ENCODE assay signal across 12 cellular contexts in genomic region chr14:68965261-68965761, GRCh38. TPM values are rescaled to one million over a fixed set of nuclear protein-coding genes. Genes with fewer than 3 reads are reported as not detected.
DNase-seq lines count a peak whose midpoint lies in the region; ATAC-seq and TF ChIP-seq lines count a peak whose summit lies in the region.
"Had no signal": no experiment of that assay in that cellular context is flagged by ENCODE, and none has a peak within 500 bp of the region (broad histone marks: within the 10 kb centered on the region; RNA-seq: fewer than 3 reads in every experiment).

No MANE protein-coding gene starts in this region.

- H3K4me3 ChIP-seq in cardiac muscle cell (no peak overlapping the region), uterus (no peak overlapping the region)

- no peak for TF ChIP-seq POLR2A in uterus (IDR thresholded peaks at IDR 0.05)

- H3K4me1 Mint-ChIP-seq in central memory CD8-positive, alpha-beta T cell, result peaks cover 23% of the 10 kb centered on the region
- H3K4me1 Mint-ChIP-seq in mesothelial cell of epicardium, result peaks cover 76% of the 10 kb centered on the region

- DNase-seq in cardiac muscle cell (ENCODE audit: low read depth in 1 of 2, low spot score in 1 of 2) (no peak), Right ventricle myocardium superior (no peak), mesothelial cell of epicardium (ENCODE audit: low spot score in 2 of 2, unreplicated experiment in 2 of 2) (no peak), uterus (no peak), Ammon's horn (ENCODE audit: low spot score) (no peak)
- DNase-seq in central memory CD8-positive, alpha-beta T cell (ENCODE audit: low spot score in 2 of 2), result no peak
- DNase-seq: activated CD4-positive, alpha-beta T cell treated with anti-CD3 and anti-CD28 coated beads for 1 hour; GOT3; stimulated activated CD4-positive, alpha-beta T cell treated with anti-CD3 and anti-CD28 coated beads, Interleukin-12 subunit alpha, Interleukin-12 subunit beta, amount 100 ng/mL, for 4 hours; stimulated activated CD8-positive, alpha-beta memory T cell treated with anti-CD3 and anti-CD28 coated beads, Interleukin-4, amount 100 ng/mL, for 48 hours had no signal

- peak overlapping the region; percentile 10 for H3K4me3 Mint-ChIP-seq in central memory CD8-positive, alpha-beta T cell
- H3K4me3 Mint-ChIP-seq in mesothelial cell of epicardium, result no peak overlapping the region

- H3K9me3 ChIP-seq in cardiac muscle cell (ENCODE audit: low read depth), result no peaks in the 10 kb centered on the region
- H3K9me3 ChIP-seq in uterus, result no peaks in the 10 kb centered on the region

- H3K36me3 ChIP-seq in cardiac muscle cell (no peaks in the 10 kb centered on the region), uterus (no peaks in the 10 kb centered on the region)

- H3K36me3 Mint-ChIP-seq in central memory CD8-positive, alpha-beta T cell (ENCODE audit: insufficient read depth), result peaks cover 9% of the 10 kb centered on the region
- no peaks in the 10 kb centered on the region for H3K36me3 Mint-ChIP-seq in mesothelial cell of epicardium

- H3K27ac Mint-ChIP-seq in central memory CD8-positive, alpha-beta T cell (ENCODE audit: low read depth), result no peak overlapping the region
- H3K27ac Mint-ChIP-seq in mesothelial cell of epicardium, result peak overlapping the region; percentile 61

- H3K4me1 ChIP-seq in cardiac muscle cell (ENCODE audit: low read depth) (peaks cover 57% of the 10 kb centered on the region), uterus (peaks cover 45 to 46% of the 10 kb centered on the region in 2 donors)

- H3K27ac ChIP-seq in cardiac muscle cell (peak overlapping the region; percentile 23), uterus (peak overlapping the region; percentile 47 to 53)

- intact Hi-C loops in Right ventricle myocardium superior (cut with DNase I), result no loop called here
- intact Hi-C loops in uterus (cut with DNase I; ENCODE audit: low total_unique reads), result loop anchor here (10.0 kb wide), 1 partner anchor 51 kb away; no protein-coding TSS in a partner anchor

- TF ChIP-seq CTCF in cardiac muscle cell (IDR thresholded peaks at IDR 0.05; ENCODE audit: low read depth, low read length) (no peak), mesothelial cell of epicardium (IDR thresholded peaks at IDR 0.05; ENCODE audit: unreplicated experiment) (no peak), uterus (IDR thresholded peaks at IDR 0.05) (no peak)

- H3K27me3 ChIP-seq in cardiac muscle cell (no peaks in the 10 kb centered on the region), uterus (no peaks in the 10 kb centered on the region)

- ATAC-seq in Right ventricle myocardium superior (ENCODE audit: poor library complexity) (no peak), GM18498 (IDR thresholded peaks at IDR 0.05; ENCODE audit: unreplicated experiment) (no peak), HG02938 (IDR thresholded peaks at IDR 0.05; ENCODE audit: unreplicated experiment) (no peak)
- no peak for ATAC-seq in central memory CD8-positive, alpha-beta T cell (replicated peaks; ENCODE audit: extremely low read depth, poor library complexity, severe bottlenecking)

- H3K9me3 Mint-ChIP-seq in central memory CD8-positive, alpha-beta T cell, result no peaks in the 10 kb centered on the region
- H3K9me3 Mint-ChIP-seq in mesothelial cell of epicardium, result no peaks in the 10 kb centered on the region

- peaks cover 10% of the 10 kb centered on the region for H3K27me3 Mint-ChIP-seq in central memory CD8-positive, alpha-beta T cell
- no peaks in the 10 kb centered on the region for H3K27me3 Mint-ChIP-seq in mesothelial cell of epicardium (ENCODE audit: low read depth)

RNA-seq across cellular contexts. Expression of gene ACTN1, which starts 13.8 kb away (rescaled TPM):
- total RNA-seq in cardiac muscle cell (167 and 169 TPM in 2 replicates), Right ventricle myocardium superior (92.5 TPM), mesothelial cell of epicardium (155 to 166 TPM (median 163 TPM) in 3 replicates), uterus (100 to 1,000 TPM; 147 to 538 (median 343) TPM)
- polyA plus RNA-seq in cardiac muscle cell, result 171 and 202 TPM in 2 replicates
